1 cellular context compared by ENCODE assay signal in genomic region chr12:53052419-53053222, GRCh38.
TF ChIP-seq lines count a peak whose summit lies in the region.

No MANE protein-coding gene starts in this region.

TF ChIP-seq in GM23338, 12 proteins besides CTCF, POLR2A, EP300 and RAD21 (continued from another document):
- TF ChIP-seq ZNF462 (CRISPR knock-in tag; IDR thresholded peaks at IDR 0.05) = no peak
- TF ChIP-seq NANOG (IDR thresholded peaks at IDR 0.05; ENCODE audit: borderline replicate concordance) = no peak
- no peak for TF ChIP-seq EZH2phosphoT487 (IDR thresholded peaks at IDR 0.05; ENCODE audit: unreplicated experiment)
